ENCODE assay signal across 22 cellular contexts in genomic region chr4:97836662-97837061, GRCh38.
A peak's percentile ranks its signal among the peaks of the same experiment; 100 is the strongest.
DNase-seq lines count a peak whose midpoint lies in the region; ATAC-seq, FAIRE-seq and TF ChIP-seq lines count a peak whose summit lies in the region.
"Had no signal": no experiment of that assay in that cellular context is flagged by ENCODE, and none has a peak within 500 bp of the region (broad histone marks: within the 10 kb centered on the region; RNA-seq: fewer than 3 reads in every experiment).

No MANE protein-coding gene starts in this region.

- DNase-seq in kidney (no peak), NCI-H526 (lab: John Stamatoyannopoulos, UW) (no peak), head of caudate nucleus (no peak)
- no peak for DNase-seq in activated naive CD4-positive, alpha-beta T cell treated with anti-CD3 and anti-CD28 coated beads, Interleukin-2, amount 50 U/mL, for 16 hours
- DNase-seq: ACHN; AML-193; BE2C; CD4-positive, alpha-beta T cell; CD8-positive, alpha-beta memory T cell; DMS53; DMS79 treated with DMSO at 0.1 percent for 48 hours; H9 had no signal

- TF ChIP-seq CTCF in kidney (IDR thresholded peaks at IDR 0.05; ENCODE audit: borderline replicate concordance, extremely low read depth, insufficient read depth): no peak

- H3K36me3 ChIP-seq in kidney (ENCODE audit: control insufficient read depth in 1 of 2, insufficient read depth in 2 of 2, low read length in 2 of 2): no peaks in the 10 kb centered on the region
- H3K36me3 ChIP-seq: BE2C; BLaER1 treated with 17β-estradiol and CSF1 and Interleukin-3, amounts not matched to agents 10 nM and 100 nM had no signal

- H3K9ac ChIP-seq in kidney (ENCODE audit: low read length in 2 of 2): no peak overlapping the region
- H3K9ac ChIP-seq: BLaER1 treated with 17β-estradiol and CSF1 and Interleukin-3, amounts not matched to agents 10 nM and 100 nM had no signal

- no peak for ATAC-seq in GM18907 (IDR thresholded peaks at IDR 0.05; ENCODE audit: unreplicated experiment)
- ATAC-seq: A549, GM23338, HCT116 had no signal

- intact Hi-C loops in kidney (cut with DNase I): no loop called here
- intact Hi-C loops in head of caudate nucleus (cut with DNase I): no loop called here

- no peak overlapping the region for H3K4me3 ChIP-seq in kidney (ENCODE audit: low read length in 2 of 2)
- H3K4me3 ChIP-seq: A549; BLaER1 treated with 17β-estradiol and CSF1 and Interleukin-3, amounts not matched to agents 10 nM and 100 nM; GM23338 had no signal

- H3K9me3 ChIP-seq in kidney (ENCODE audit: control insufficient read depth in 1 of 2, low read length in 2 of 2): no peaks in the 10 kb centered on the region
- H3K9me3 ChIP-seq: A549; BE2C; BLaER1 treated with 17β-estradiol and CSF1 and Interleukin-3, amounts not matched to agents 10 nM and 100 nM had no signal

- no peak overlapping the region for H3K27ac ChIP-seq in kidney (ENCODE audit: low read depth in 2 of 2, low read length in 2 of 2)
- H3K27ac ChIP-seq: 22Rv1; A549; BLaER1 treated with 17β-estradiol and CSF1 and Interleukin-3, amounts not matched to agents 10 nM and 100 nM had no signal

- no peaks in the 10 kb centered on the region for H3K4me1 ChIP-seq in kidney (ENCODE audit: control insufficient read depth in 1 of 2, insufficient read depth in 1 of 2, low read depth in 1 of 2, low read length in 2 of 2)
- H3K4me1 ChIP-seq: A549; BE2C; BLaER1 treated with 17β-estradiol and CSF1 and Interleukin-3, amounts not matched to agents 10 nM and 100 nM had no signal

- FAIRE-seq in A204.1 (lab: Jason Lieb, UNC): peak; percentile 91
- FAIRE-seq in TTC549 (lab: Jason Lieb, UNC): peak; percentile 45
- peak; percentile 90 for FAIRE-seq in colon (lab: Jason Lieb, UNC)
- FAIRE-seq in kidney (lab: Jason Lieb, UNC): peak; percentile 95
- FAIRE-seq: A549, GM12892 had no signal
